1 cellular context compared by ENCODE assay signal in genomic region chr7:96135241-96135640, GRCh38.
TF ChIP-seq lines count a peak whose summit lies in the region.

No MANE protein-coding gene starts in this region.

TF ChIP-seq in HEK293, 187 proteins besides CTCF, POLR2A, EP300 and RAD21:
- TF ChIP-seq, protein P1, sequence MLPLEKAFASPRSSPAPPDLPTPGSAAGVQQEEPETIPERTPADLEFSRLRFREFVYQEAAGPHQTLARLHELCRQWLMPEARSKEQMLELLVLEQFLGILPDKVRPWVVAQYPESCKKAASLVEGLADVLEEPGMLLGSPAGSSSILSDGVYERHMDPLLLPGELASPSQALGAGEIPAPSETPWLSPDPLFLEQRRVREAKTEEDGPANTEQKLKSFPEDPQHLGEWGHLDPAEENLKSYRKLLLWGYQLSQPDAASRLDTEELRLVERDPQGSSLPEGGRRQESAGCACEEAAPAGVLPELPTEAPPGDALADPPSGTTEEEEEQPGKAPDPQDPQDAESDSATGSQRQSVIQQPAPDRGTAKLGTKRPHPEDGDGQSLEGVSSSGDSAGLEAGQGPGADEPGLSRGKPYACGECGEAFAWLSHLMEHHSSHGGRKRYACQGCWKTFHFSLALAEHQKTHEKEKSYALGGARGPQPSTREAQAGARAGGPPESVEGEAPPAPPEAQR (tag by site-specific recombination; IDR thresholded peaks at IDR 0.05), result no peak
- TF ChIP-seq ZNF350 (tag by site-specific recombination; IDR thresholded peaks at IDR 0.05), result no peak
- peak; percentile 66 for TF ChIP-seq SCRT2 (tag by site-specific recombination; IDR thresholded peaks at IDR 0.05)
TF ChIP-seq in HEK293: peak in this region for 1.
